ENCODE assay signal across 12 cellular contexts in genomic region chr13:73740681-73741080, GRCh38.
DNase-seq lines count a peak whose midpoint lies in the region; ATAC-seq, FAIRE-seq and TF ChIP-seq lines count a peak whose summit lies in the region.
"Had no signal": no experiment of that assay in that cellular context is flagged by ENCODE, and none has a peak within 500 bp of the region (broad histone marks: within the 10 kb centered on the region; RNA-seq: fewer than 3 reads in every experiment).

No MANE protein-coding gene starts in this region.

- H3K27me3 ChIP-seq in osteoblast (ENCODE audit: insufficient read depth, low read length): no peaks in the 10 kb centered on the region
- H3K27me3 ChIP-seq in small intestine (ENCODE audit: control insufficient read depth in 2 of 2, insufficient read depth in 2 of 2, low read length in 2 of 2): no peaks in the 10 kb centered on the region
- H3K27me3 ChIP-seq: esophagus squamous epithelium had no signal

- no peaks in the 10 kb centered on the region for H4K20me1 ChIP-seq in osteoblast (ENCODE audit: insufficient read depth, low read length)

- TF ChIP-seq CTCF in AG10803 (conservative IDR thresholded peaks at IDR 0.05; ENCODE audit: low read length) (peak; percentile 26), fibroblast of pulmonary artery (IDR thresholded peaks at IDR 0.05; ENCODE audit: low read length, missing control alignments) (no peak), osteoblast (IDR thresholded peaks at IDR 0.05; ENCODE audit: extremely low read depth, low read depth, low read length) (no peak)

- H2AFZ ChIP-seq in osteoblast (ENCODE audit: low read length): no peak overlapping the region

- no peaks in the 10 kb centered on the region for H3K9me3 Mint-ChIP-seq in activated T-helper 1 cell treated with anti-CD3 and anti-CD28 coated beads, Interleukin-12 subunit alpha, Interleukin-12 subunit beta, Interleukin-2, Interleukin-4 antibody, amounts not matched to agents 30 ng/mL and 10 ng/mL and 1 ng/mL, durations not matched to agents 14 hours and 24 hours and 36 hours
- H3K9me3 Mint-ChIP-seq: natural killer cell treated with Interleukin-12 subunit alpha and Interleukin-12 subunit beta and Interleukin-15 and Interleukin-18, amount 100 ng/mL, for 72 hours had no signal

- intact Hi-C loops in activated T-helper 1 cell treated with anti-CD3 and anti-CD28 coated beads, Interleukin-12 subunit alpha, Interleukin-12 subunit beta, Interleukin-2, Interleukin-4 antibody, amounts not matched to agents 30 ng/mL and 10 ng/mL and 1 ng/mL, durations not matched to agents 14 hours and 24 hours and 36 hours (cut with micrococcal nuclease): loop anchor here (2.0 kb wide), 1 partner anchor 14 kb away; no protein-coding TSS in a partner anchor

- H3K27me3 Mint-ChIP-seq in activated T-helper 1 cell treated with anti-CD3 and anti-CD28 coated beads, Interleukin-12 subunit alpha, Interleukin-12 subunit beta, Interleukin-2, Interleukin-4 antibody, amounts not matched to agents 30 ng/mL and 10 ng/mL and 1 ng/mL, durations not matched to agents 14 hours and 24 hours and 36 hours (ENCODE audit: insufficient read depth): peaks cover 5% of the 10 kb centered on the region
- H3K27me3 Mint-ChIP-seq: natural killer cell treated with Interleukin-12 subunit alpha and Interleukin-12 subunit beta and Interleukin-15 and Interleukin-18, amount 100 ng/mL, for 72 hours had no signal

- ATAC-seq in HG03095 (IDR thresholded peaks at IDR 0.05; ENCODE audit: unreplicated experiment) (no peak), GM21576 (IDR thresholded peaks at IDR 0.05; ENCODE audit: unreplicated experiment) (no peak), GM21526 (IDR thresholded peaks at IDR 0.05; ENCODE audit: low FRiP score, unreplicated experiment) (no peak)
- ATAC-seq: natural killer cell treated with Interleukin-12 subunit alpha and Interleukin-12 subunit beta and Interleukin-15 and Interleukin-18, amount 100 ng/mL, for 72 hours had no signal

- H3K27ac ChIP-seq in osteoblast (ENCODE audit: low read depth, low read length) (peak overlapping the region; percentile 70), small intestine (ENCODE audit: low read depth in 1 of 2, low read length in 1 of 2) (no peak overlapping the region)
- H3K27ac ChIP-seq: esophagus squamous epithelium had no signal

- H3K4me3 Mint-ChIP-seq in activated T-helper 1 cell treated with anti-CD3 and anti-CD28 coated beads, Interleukin-12 subunit alpha, Interleukin-12 subunit beta, Interleukin-2, Interleukin-4 antibody, amounts not matched to agents 30 ng/mL and 10 ng/mL and 1 ng/mL, durations not matched to agents 14 hours and 24 hours and 36 hours: peak overlapping the region; percentile 32
- H3K4me3 Mint-ChIP-seq: natural killer cell treated with Interleukin-12 subunit alpha and Interleukin-12 subunit beta and Interleukin-15 and Interleukin-18, amount 100 ng/mL, for 72 hours had no signal

- no peak for FAIRE-seq in small intestine (lab: Jason Lieb, UNC)
- FAIRE-seq: bronchial epithelial cell had no signal

- H3K4me2 ChIP-seq in osteoblast (ENCODE audit: insufficient read depth, low read length): peak overlapping the region; percentile 78

- peaks cover 10% of the 10 kb centered on the region for H3K79me2 ChIP-seq in osteoblast (ENCODE audit: insufficient read depth, low read length)

- H3K36me3 Mint-ChIP-seq in activated T-helper 1 cell treated with anti-CD3 and anti-CD28 coated beads, Interleukin-12 subunit alpha, Interleukin-12 subunit beta, Interleukin-2, Interleukin-4 antibody, amounts not matched to agents 30 ng/mL and 10 ng/mL and 1 ng/mL, durations not matched to agents 14 hours and 24 hours and 36 hours (ENCODE audit: low read depth): no peaks in the 10 kb centered on the region
- H3K36me3 Mint-ChIP-seq: natural killer cell treated with Interleukin-12 subunit alpha and Interleukin-12 subunit beta and Interleukin-15 and Interleukin-18, amount 100 ng/mL, for 72 hours had no signal

- peak; percentile 79 for DNase-seq in AG10803 (ENCODE audit: low read depth)
- no peak for DNase-seq in activated T-helper 1 cell treated with anti-CD3 and anti-CD28 coated beads, Interleukin-12 subunit alpha, Interleukin-12 subunit beta, Interleukin-2, Interleukin-4 antibody, amounts not matched to agents 30 ng/mL and 10 ng/mL and 1 ng/mL, durations not matched to agents 14 hours and 24 hours and 36 hours (ENCODE audit: low spot score)
- DNase-seq in fibroblast of pulmonary artery (ENCODE audit: low read depth): peak; percentile 28
- no peak for DNase-seq in osteoblast (ENCODE audit: insufficient read length, low spot score, missing footprints)
- no peak for DNase-seq in small intestine
- DNase-seq: esophagus squamous epithelium, NCI-H510A had no signal

- H3K9me3 ChIP-seq in osteoblast (ENCODE audit: low read depth, low read length): no peaks in the 10 kb centered on the region
- H3K9me3 ChIP-seq in small intestine (ENCODE audit: control insufficient read depth, low read depth): no peaks in the 10 kb centered on the region
- H3K9me3 ChIP-seq: esophagus squamous epithelium had no signal

- H3K4me3 ChIP-seq in AG10803 (ENCODE audit: low read length) (peak overlapping the region; percentile 46), fibroblast of pulmonary artery (replicated peaks; ENCODE audit: low read depth, low read length) (peak overlapping the region; percentile 26), osteoblast (ENCODE audit: insufficient read depth, low read length) (peak overlapping the region; percentile 54), small intestine (ENCODE audit: low read depth in 1 of 2, low read length in 2 of 2) (no peak overlapping the region)

- H3K36me3 ChIP-seq in osteoblast (ENCODE audit: insufficient read depth, low read length) (peaks cover 6% of the 10 kb centered on the region), small intestine (ENCODE audit: control insufficient read depth in 2 of 2, insufficient read depth in 2 of 2, low read length in 2 of 2) (no peaks in the 10 kb centered on the region)
- H3K36me3 ChIP-seq: esophagus squamous epithelium had no signal

- H3K4me1 ChIP-seq in osteoblast (ENCODE audit: insufficient read depth, low read length) (peaks cover 13% of the 10 kb centered on the region), small intestine (ENCODE audit: control insufficient read depth in 2 of 2, insufficient read depth in 1 of 2, low read depth in 1 of 2, low read length in 1 of 2) (no peaks in the 10 kb centered on the region)
- H3K4me1 ChIP-seq: esophagus squamous epithelium had no signal

- H3K4me1 Mint-ChIP-seq in activated T-helper 1 cell treated with anti-CD3 and anti-CD28 coated beads, Interleukin-12 subunit alpha, Interleukin-12 subunit beta, Interleukin-2, Interleukin-4 antibody, amounts not matched to agents 30 ng/mL and 10 ng/mL and 1 ng/mL, durations not matched to agents 14 hours and 24 hours and 36 hours (ENCODE audit: low read depth): peaks cover 27% of the 10 kb centered on the region

- whole genome bisulfite sequencing in small intestine, 3 donors: 74 to 92% (median 84%) methylated on average over 5 of the region's 5 CpGs

- H3K27ac Mint-ChIP-seq in activated T-helper 1 cell treated with anti-CD3 and anti-CD28 coated beads, Interleukin-12 subunit alpha, Interleukin-12 subunit beta, Interleukin-2, Interleukin-4 antibody, amounts not matched to agents 30 ng/mL and 10 ng/mL and 1 ng/mL, durations not matched to agents 14 hours and 24 hours and 36 hours: no peak overlapping the region
- H3K27ac Mint-ChIP-seq: natural killer cell treated with Interleukin-12 subunit alpha and Interleukin-12 subunit beta and Interleukin-15 and Interleukin-18, amount 100 ng/mL, for 72 hours had no signal

Comparison
In these comparisons a context has a peak if more than half of its experiments do, and no peak if none do; other contexts are left out.
1. DNase-seq: peak in AG10803 (single experiment) and fibroblast of pulmonary artery (single experiment); none in activated T-helper 1 cell treated with anti-CD3 and anti-CD28 coated beads, Interleukin-12 subunit alpha, Interleukin-12 subunit beta, Interleukin-2, Interleukin-4 antibody, amounts not matched to agents 30 ng/mL and 10 ng/mL and 1 ng/mL, durations not matched to agents 14 hours and 24 hours and 36 hours (single experiment), osteoblast (single experiment) and small intestine (single experiment).
2. H3K4me3 ChIP-seq: peak in AG10803 (single experiment), fibroblast of pulmonary artery (single experiment) and osteoblast (single experiment); none in small intestine (0 of 2).